ENCODE assay signal across 8 cellular contexts in the genomic region with DNA sequence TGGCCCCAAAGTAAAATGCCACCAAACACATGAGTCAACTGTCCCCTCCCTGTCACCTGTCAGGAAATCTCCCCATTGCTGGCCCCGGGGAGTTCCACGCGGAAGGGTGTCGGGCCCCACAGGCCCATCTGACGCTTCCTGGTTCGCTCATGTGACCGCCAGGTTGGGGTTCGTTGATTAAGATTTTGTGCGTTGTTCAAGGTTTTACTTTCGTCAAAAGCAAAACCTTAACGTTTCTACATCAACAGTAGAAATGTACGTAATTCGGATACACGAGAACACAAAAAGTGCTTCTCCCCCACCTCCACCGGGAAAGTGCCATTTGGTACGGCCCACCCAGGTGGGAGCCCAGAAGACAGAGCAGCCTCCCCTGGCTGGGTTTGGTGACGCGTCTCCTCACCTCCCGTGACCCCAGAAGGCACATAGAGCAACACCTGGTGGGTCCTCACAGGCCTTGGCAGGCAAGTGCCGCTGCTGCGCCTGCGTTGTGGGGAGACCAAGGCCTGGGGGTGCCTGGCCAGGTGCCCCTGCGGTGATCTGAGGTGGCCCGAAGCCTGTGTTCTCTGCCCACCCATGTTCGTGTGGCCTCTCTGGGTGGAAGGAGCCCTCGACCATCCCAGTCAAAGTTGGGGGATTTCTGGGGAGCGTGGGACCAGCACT.
DNase-seq lines count a peak whose midpoint lies in the region; ATAC-seq and TF ChIP-seq lines count a peak whose summit lies in the region.

No MANE protein-coding gene starts in this region.

- H3K36me3 ChIP-seq in testis (ENCODE audit: low read depth, missing control alignments), result no peaks in the 10 kb centered on the region

- ATAC-seq in CD4-positive, alpha-beta T cell (ENCODE audit: poor library complexity), result peak; percentile 81
- ATAC-seq in GM21576 (IDR thresholded peaks at IDR 0.05; ENCODE audit: unreplicated experiment), result peak; percentile 35

- no peak for TF ChIP-seq CTCF in CD4-positive, alpha-beta T cell (IDR thresholded peaks at IDR 0.05)
- no peak for TF ChIP-seq CTCF in testis (IDR thresholded peaks at IDR 0.05)
- no peak for TF ChIP-seq CTCF in chondrocyte (IDR thresholded peaks at IDR 0.05)

- H3K4me3 ChIP-seq in testis, result no peak overlapping the region

- H3K4me1 ChIP-seq in testis, result peaks cover 67% of the 10 kb centered on the region

- intact Hi-C loops in CD4-positive, alpha-beta T cell (cut with DNase I, micrococcal nuclease), result no loop called here
- intact Hi-C loops in dendritic cell treated with granulocyte-macrophage colony-stimulating factor and Interleukin-4, amounts not matched to agents 40 ng/mL and 50 ng/mL, for 4 days (cut with micrococcal nuclease), result loop anchor here (10.0 kb wide), 1 partner anchor 86 kb away; no protein-coding TSS in a partner anchor
- intact Hi-C loops in testis (cut with DNase I; ENCODE audit: low total_unique reads), result no loop called here

- 85 to 96% methylated on average over 20 to 27 of the region's 27 CpGs for WGBS in testis, 2 donors

- no peak for TF ChIP-seq POLR2A in testis (IDR thresholded peaks at IDR 0.05)

- peak; percentile 12 to 85 (median 42) for DNase-seq in CD4-positive, alpha-beta T cell
- DNase-seq in T-helper 1 cell (peak; percentile 24 to 50 (median 39)), testis (no peak), chondrocyte (ENCODE audit: low spot score) (no peak), DMS53 treated with DMSO at 0.1 percent for 48 hours (lab: John Stamatoyannopoulos, UW; ENCODE audit: unreplicated experiment) (no peak), retina (no peak)

- peak overlapping the region; percentile 68 for H3K4me3 Mint-ChIP-seq in CD4-positive, alpha-beta T cell
- peak overlapping the region; percentile 35 for H3K4me3 Mint-ChIP-seq in dendritic cell treated with granulocyte-macrophage colony-stimulating factor and Interleukin-4, amounts not matched to agents 40 ng/mL and 50 ng/mL, for 4 days
- H3K4me3 Mint-ChIP-seq in chondrocyte (ENCODE audit: unreplicated experiment), result no peak overlapping the region

- H3K27me3 Mint-ChIP-seq in CD4-positive, alpha-beta T cell, result no peaks in the 10 kb centered on the region
- peaks cover 10% of the 10 kb centered on the region for H3K27me3 Mint-ChIP-seq in dendritic cell treated with granulocyte-macrophage colony-stimulating factor and Interleukin-4, amounts not matched to agents 40 ng/mL and 50 ng/mL, for 4 days
- no peaks in the 10 kb centered on the region for H3K27me3 Mint-ChIP-seq in chondrocyte (ENCODE audit: low read depth)

- H3K27ac ChIP-seq in CD4-positive, alpha-beta T cell (ENCODE audit: low read depth, low read length), result peak overlapping the region; percentile 67
- H3K27ac ChIP-seq in testis, result peak overlapping the region; percentile 8 to 14

- no peaks in the 10 kb centered on the region for H3K9me3 Mint-ChIP-seq in CD4-positive, alpha-beta T cell
- H3K9me3 Mint-ChIP-seq in dendritic cell treated with granulocyte-macrophage colony-stimulating factor and Interleukin-4, amounts not matched to agents 40 ng/mL and 50 ng/mL, for 4 days, result no peaks in the 10 kb centered on the region
- H3K9me3 Mint-ChIP-seq in chondrocyte (ENCODE audit: low read depth), result no peaks in the 10 kb centered on the region

- peak overlapping the region; percentile 93 for H3K27ac Mint-ChIP-seq in CD4-positive, alpha-beta T cell
- peak overlapping the region; percentile 70 for H3K27ac Mint-ChIP-seq in dendritic cell treated with granulocyte-macrophage colony-stimulating factor and Interleukin-4, amounts not matched to agents 40 ng/mL and 50 ng/mL, for 4 days
- H3K27ac Mint-ChIP-seq in chondrocyte (ENCODE audit: unreplicated experiment), result no peak overlapping the region

- CTCF ChIA-PET in CD4-positive, alpha-beta T cell (lab: Charles Lee), result no interaction called here

- H3K27me3 ChIP-seq in CD4-positive, alpha-beta T cell (ENCODE audit: control insufficient read depth, insufficient read depth, low read length), result no peaks in the 10 kb centered on the region
- H3K27me3 ChIP-seq in testis, result no peaks in the 10 kb centered on the region

- peaks cover 29% of the 10 kb centered on the region for H3K36me3 Mint-ChIP-seq in CD4-positive, alpha-beta T cell (ENCODE audit: low read depth)
- peaks cover 79% of the 10 kb centered on the region for H3K36me3 Mint-ChIP-seq in dendritic cell treated with granulocyte-macrophage colony-stimulating factor and Interleukin-4, amounts not matched to agents 40 ng/mL and 50 ng/mL, for 4 days (ENCODE audit: low read depth)
- peaks cover 7% of the 10 kb centered on the region for H3K36me3 Mint-ChIP-seq in chondrocyte (ENCODE audit: low read depth)

- no peaks in the 10 kb centered on the region for H3K9me3 ChIP-seq in CD4-positive, alpha-beta T cell (ENCODE audit: control insufficient read depth, low read length)
- H3K9me3 ChIP-seq in testis, result no peaks in the 10 kb centered on the region

- POLR2A ChIA-PET in CD4-positive, alpha-beta T cell (lab: Charles Lee), result no interaction called here

- peaks cover 28% of the 10 kb centered on the region for H3K4me1 Mint-ChIP-seq in CD4-positive, alpha-beta T cell (ENCODE audit: low read depth)
- H3K4me1 Mint-ChIP-seq in dendritic cell treated with granulocyte-macrophage colony-stimulating factor and Interleukin-4, amounts not matched to agents 40 ng/mL and 50 ng/mL, for 4 days (ENCODE audit: low read depth), result peaks cover 48% of the 10 kb centered on the region
- peaks cover 32% of the 10 kb centered on the region for H3K4me1 Mint-ChIP-seq in chondrocyte (ENCODE audit: low read depth)

Comparison
In these comparisons a context has a peak if more than half of its experiments do, and no peak if none do; other contexts are left out.
1. DNase-seq: peak in CD4-positive, alpha-beta T cell (10 of 10) and T-helper 1 cell (5 of 5); none in testis (single experiment), chondrocyte (single experiment), DMS53 treated with DMSO at 0.1 percent for 48 hours (single experiment) and retina (single experiment).